In the genomic region with DNA sequence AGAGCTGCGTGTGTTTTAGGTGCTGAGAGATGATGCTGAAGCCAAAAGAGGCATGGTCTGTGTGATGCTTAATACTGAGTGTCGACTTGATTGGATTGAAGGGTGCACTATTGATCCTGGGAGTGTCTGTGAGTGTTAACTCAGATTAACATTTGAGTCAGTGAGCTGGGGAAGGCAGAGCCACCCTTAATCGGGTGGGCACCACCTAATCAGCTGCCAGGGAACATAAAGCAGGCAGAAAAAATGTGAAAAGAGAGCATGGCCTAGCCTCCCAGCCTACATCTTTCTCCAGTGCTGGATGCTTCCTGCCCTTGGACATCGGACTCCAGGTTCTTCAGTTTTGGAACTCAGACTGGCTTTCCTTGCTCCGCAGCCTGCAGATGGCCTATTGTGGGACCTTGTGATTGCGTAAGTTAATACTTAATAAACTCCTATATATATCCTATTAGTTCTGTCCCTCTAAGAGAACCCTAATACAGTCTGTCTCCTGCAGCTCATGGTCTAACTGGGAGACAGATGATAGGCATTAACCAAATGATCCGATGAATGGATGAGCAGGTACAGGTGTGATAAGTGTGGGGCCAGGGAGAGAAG, we compare ENCODE assay signal across 21 cellular contexts.
DNase-seq lines count a peak whose midpoint lies in the region; ATAC-seq, FAIRE-seq and TF ChIP-seq lines count a peak whose summit lies in the region.
"Had no signal": no experiment of that assay in that cellular context is flagged by ENCODE, and none has a peak within 500 bp of the region (broad histone marks: within the 10 kb centered on the region; RNA-seq: fewer than 3 reads in every experiment).

No MANE protein-coding gene starts in this region.

- H3K4me1 ChIP-seq in breast epithelium = no peaks in the 10 kb centered on the region
- H3K4me1 ChIP-seq in mammary epithelial cell (ENCODE audit: insufficient read depth, low read length) = peaks cover 4% of the 10 kb centered on the region
- no peaks in the 10 kb centered on the region for H3K4me1 ChIP-seq in HEK293 (ENCODE audit: control insufficient read depth, insufficient read depth, low read length)
- H3K4me1 ChIP-seq in K562 (replicated peaks in 1 of 2; ENCODE audit: control insufficient read depth in 2 of 2, insufficient read depth in 2 of 2, low read length in 2 of 2) = no peaks in the 10 kb centered on the region
- H3K4me1 ChIP-seq: HAP-1 had no signal

- 88% methylated on average over 7 of the region's 7 CpGs for WGBS in mammary epithelial cell (ENCODE audit: low coverage, missing lambda C conversion rate)
- 3% methylated on average over 7 of the region's 7 CpGs for WGBS in K562 (ENCODE audit: insufficient coverage, low coverage, missing lambda C conversion rate)

- dilution Hi-C loops in mammary epithelial cell (cut with HindIII; ENCODE audit: low sequenced_read_pairs) = no loop called here

- H3K9ac ChIP-seq in mammary epithelial cell (ENCODE audit: insufficient read depth, low read length) (no peak overlapping the region), K562 (ENCODE audit: insufficient read depth in 1 of 2, low read depth in 2 of 2, low read length in 2 of 2) (no peak overlapping the region)

- H3K36me3 ChIP-seq in breast epithelium = no peaks in the 10 kb centered on the region
- H3K36me3 ChIP-seq in mammary epithelial cell (ENCODE audit: insufficient read depth, low read length) = no peaks in the 10 kb centered on the region
- H3K36me3 ChIP-seq in HEK293 (ENCODE audit: control insufficient read depth in 2 of 2, insufficient read depth in 1 of 2, low read length in 2 of 2) = no peaks in the 10 kb centered on the region
- H3K36me3 ChIP-seq in K562 (ENCODE audit: control insufficient read depth, insufficient read depth, low read length) = no peaks in the 10 kb centered on the region
- H3K36me3 ChIP-seq: HAP-1 had no signal

- no peaks in the 10 kb centered on the region for H3K9me3 ChIP-seq in breast epithelium
- H3K9me3 ChIP-seq in mammary epithelial cell (replicated peaks; ENCODE audit: insufficient read depth, low read length) = no peaks in the 10 kb centered on the region
- no peaks in the 10 kb centered on the region for H3K9me3 ChIP-seq in HEK293 (ENCODE audit: control insufficient read depth, insufficient read depth, low read depth, low read length)
- no peaks in the 10 kb centered on the region for H3K9me3 ChIP-seq in K562 (replicated peaks; ENCODE audit: control insufficient read depth, insufficient read depth, low read depth, low read length)
- H3K9me3 ChIP-seq: HAP-1 had no signal

- CTCF ChIA-PET in mammary epithelial cell (lab: Charles Lee; ENCODE audit: low non-redundant PET) (no interaction called here), HEK293 (lab: Yijun Ruan, JAX) (interaction anchor here (1.1 kb wide), 1 partner anchor 14 kb away, joined by 3 read pairs; no protein-coding TSS in a partner anchor), K562 (lab: Yijun Ruan, JAX; ENCODE audit: low intra/inter-chr PET ratio) (no interaction called here)

- H3K4me2 ChIP-seq in mammary epithelial cell (ENCODE audit: insufficient read depth, low read depth, low read length) = no peak overlapping the region
- H3K4me2 ChIP-seq in K562 (ENCODE audit: insufficient read depth, low read length) = no peak overlapping the region

- no peak overlapping the region for H2AFZ ChIP-seq in mammary epithelial cell (ENCODE audit: low read depth, low read length)
- no peak overlapping the region for H2AFZ ChIP-seq in K562 (ENCODE audit: low read depth, low read length)

- H3K27me3 ChIP-seq in breast epithelium = no peaks in the 10 kb centered on the region
- H3K27me3 ChIP-seq in mammary epithelial cell (ENCODE audit: insufficient read depth, low read length) = no peaks in the 10 kb centered on the region
- H3K27me3 ChIP-seq in K562 (ENCODE audit: control insufficient read depth in 2 of 2, insufficient read depth in 2 of 2, low read length in 2 of 2) = peaks cover 0 to 27% of the 10 kb centered on the region in 2 experiments; a peak in 3 of 5 replicates

- TF ChIP-seq EP300 in K562 (IDR thresholded peaks at IDR 0.05; ENCODE audit: low read length) = no peak

- DNase-seq in breast epithelium (ENCODE audit: low spot score in 2 of 2) (no peak), mammary epithelial cell (no peak), K562 (ENCODE audit: extremely low read depth in 1 of 4, low spot score in 3 of 4) (no peak), NCI-H526 (lab: John Stamatoyannopoulos, UW) (no peak)
- DNase-seq: C1 segment of cervical spinal cord; Calu3; CD4-positive, alpha-beta memory T cell; COR-L47; DMS53; DMS79 treated with DMSO at 0.1 percent for 48 hours; GF-D8; GOT3 had no signal

- H4K20me1 ChIP-seq in mammary epithelial cell (ENCODE audit: insufficient read depth, low read length) (no peaks in the 10 kb centered on the region), K562 (replicated peaks; ENCODE audit: control insufficient read depth, insufficient read depth, low read length) (no peaks in the 10 kb centered on the region)

- POLR2A ChIA-PET in HEK293 (lab: Yijun Ruan, JAX) = no interaction called here
- POLR2A ChIA-PET in K562 (lab: Yijun Ruan, JAX) = interaction anchor here (0.6 kb wide), 1 partner anchor 29 kb away, joined by 3 read pairs; no protein-coding TSS in a partner anchor

- BruUV-seq in mammary epithelial cell (replicated peaks; lab: Mats Ljungman, UMichigan) = no TSS peak
- BruUV-seq in K562 (replicated peaks; lab: Mats Ljungman, UMichigan) = no TSS peak

- TF ChIP-seq RAD21 in K562 (CRISPR knock-in tag; conservative IDR thresholded peaks at IDR 0.05 in 1 of 2, IDR thresholded peaks at IDR 0.05 in 1 of 2) = no peak

- H3K4me3 ChIP-seq in breast epithelium (no peak overlapping the region), mammary epithelial cell (replicated peaks in 1 of 3; ENCODE audit: insufficient read depth in 1 of 3, low read depth in 2 of 3, low read length in 3 of 3) (no peak overlapping the region), HEK293 (ENCODE audit: low read depth, low read length) (no peak overlapping the region), K562 (no peak overlapping the region)
- H3K4me3 ChIP-seq: HAP-1 had no signal

- intact Hi-C loops in breast epithelium (cut with DNase I; ENCODE audit: low total_unique reads) (loop anchor here (5.0 kb wide), 1 partner anchor 472 kb away; no protein-coding TSS in a partner anchor), mammary epithelial cell (cut with micrococcal nuclease) (no loop called here), K562 (cut with micrococcal nuclease) (no loop called here)

- FAIRE-seq in K562 (lab: Jason Lieb, UNC) = no peak
- FAIRE-seq: A204.1, GM12891, GM18507, H54 had no signal

- in situ Hi-C loops in mammary epithelial cell (cut with MboI; ENCODE audit: low sequenced_read_pairs in 2 of 2) = no loop called here
- in situ Hi-C loops in K562 (cut with MboI) = no loop called here

- TF ChIP-seq CTCF in breast epithelium (IDR thresholded peaks at IDR 0.05) (no peak), mammary epithelial cell (conservative IDR thresholded peaks at IDR 0.05 in 1 of 2, IDR thresholded peaks at IDR 0.05 in 1 of 2; ENCODE audit: extremely low read depth in 1 of 2, insufficient read depth in 1 of 2, low read depth in 1 of 2, low read length in 2 of 2) (no peak), HEK293 (tag by site-specific recombination; IDR thresholded peaks at IDR 0.05) (no peak), K562 (IDR thresholded peaks at IDR 0.05 in 2 of 3, conservative IDR thresholded peaks at IDR 0.05 in 1 of 3; ENCODE audit: insufficient read depth in 2 of 3, low read depth in 1 of 3, low read length in 3 of 3) (no peak)

- ATAC-seq in K562 = no peak
- no peak for ATAC-seq in GM18907 (IDR thresholded peaks at IDR 0.05; ENCODE audit: unreplicated experiment)
- no peak for ATAC-seq in GM19328 (IDR thresholded peaks at IDR 0.05; ENCODE audit: unreplicated experiment)

- H3K79me2 ChIP-seq in mammary epithelial cell (ENCODE audit: insufficient read depth, low read length) (no peaks in the 10 kb centered on the region), K562 (ENCODE audit: control insufficient read depth, insufficient read depth, low read length) (no peaks in the 10 kb centered on the region)

- H3K27ac ChIP-seq in breast epithelium (peak overlapping the region; percentile 58 to 76), mammary epithelial cell (ENCODE audit: insufficient read depth, low read depth, low read length) (no peak overlapping the region), HEK293 (ENCODE audit: extremely low read depth, low read depth, low read length) (no peak overlapping the region), K562 (ENCODE audit: extremely low read depth, low read depth, low read length) (no peak overlapping the region)
- H3K27ac ChIP-seq: 22Rv1 had no signal

- H3K9me1 ChIP-seq in K562 (ENCODE audit: control insufficient read depth, insufficient read depth, low read length) = no peaks in the 10 kb centered on the region

- TF ChIP-seq POLR2A in breast epithelium (IDR thresholded peaks at IDR 0.05) (no peak), K562 (conservative IDR thresholded peaks at IDR 0.05) (no peak)

TF ChIP-seq in HEK293, 187 proteins besides CTCF, POLR2A, EP300 and RAD21:
- TF ChIP-seq ZNF623 (tag by site-specific recombination; IDR thresholded peaks at IDR 0.05) (no peak), ZNF10 (tag by site-specific recombination; IDR thresholded peaks at IDR 0.05) (peak; percentile 75), ZNF423 (tag by site-specific recombination; IDR thresholded peaks at IDR 0.05) (no peak)

TF ChIP-seq in K562, 482 proteins besides CTCF, POLR2A, EP300 and RAD21:
- TF ChIP-seq ZNF134 (CRISPR knock-in tag; conservative IDR thresholded peaks at IDR 0.05) = peak; percentile 69; the same call in 1 of the 2 replicates
- TF ChIP-seq, protein P1, sequence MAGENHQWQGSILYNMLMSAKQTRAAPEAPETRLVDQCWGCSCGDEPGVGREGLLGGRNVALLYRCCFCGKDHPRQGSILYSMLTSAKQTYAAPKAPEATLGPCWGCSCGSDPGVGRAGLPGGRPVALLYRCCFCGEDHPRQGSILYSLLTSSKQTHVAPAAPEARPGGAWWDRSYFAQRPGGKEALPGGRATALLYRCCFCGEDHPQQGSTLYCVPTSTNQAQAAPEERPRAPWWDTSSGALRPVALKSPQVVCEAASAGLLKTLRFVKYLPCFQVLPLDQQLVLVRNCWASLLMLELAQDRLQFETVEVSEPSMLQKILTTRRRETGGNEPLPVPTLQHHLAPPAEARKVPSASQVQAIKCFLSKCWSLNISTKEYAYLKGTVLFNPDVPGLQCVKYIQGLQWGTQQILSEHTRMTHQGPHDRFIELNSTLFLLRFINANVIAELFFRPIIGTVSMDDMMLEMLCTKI (IDR thresholded peaks at IDR 0.05; ENCODE audit: partially characterized antibody) = no peak
TF ChIP-seq in K562: peak in this region for 1.

Comparison
In these comparisons a context has a peak if more than half of its experiments do, and no peak if none do; other contexts are left out.
1. H3K27ac ChIP-seq: peak in breast epithelium (2 of 2); none in mammary epithelial cell (single experiment), HEK293 (single experiment) and K562 (single experiment).